8 cellular contexts compared by ENCODE assay signal in the genomic region with DNA sequence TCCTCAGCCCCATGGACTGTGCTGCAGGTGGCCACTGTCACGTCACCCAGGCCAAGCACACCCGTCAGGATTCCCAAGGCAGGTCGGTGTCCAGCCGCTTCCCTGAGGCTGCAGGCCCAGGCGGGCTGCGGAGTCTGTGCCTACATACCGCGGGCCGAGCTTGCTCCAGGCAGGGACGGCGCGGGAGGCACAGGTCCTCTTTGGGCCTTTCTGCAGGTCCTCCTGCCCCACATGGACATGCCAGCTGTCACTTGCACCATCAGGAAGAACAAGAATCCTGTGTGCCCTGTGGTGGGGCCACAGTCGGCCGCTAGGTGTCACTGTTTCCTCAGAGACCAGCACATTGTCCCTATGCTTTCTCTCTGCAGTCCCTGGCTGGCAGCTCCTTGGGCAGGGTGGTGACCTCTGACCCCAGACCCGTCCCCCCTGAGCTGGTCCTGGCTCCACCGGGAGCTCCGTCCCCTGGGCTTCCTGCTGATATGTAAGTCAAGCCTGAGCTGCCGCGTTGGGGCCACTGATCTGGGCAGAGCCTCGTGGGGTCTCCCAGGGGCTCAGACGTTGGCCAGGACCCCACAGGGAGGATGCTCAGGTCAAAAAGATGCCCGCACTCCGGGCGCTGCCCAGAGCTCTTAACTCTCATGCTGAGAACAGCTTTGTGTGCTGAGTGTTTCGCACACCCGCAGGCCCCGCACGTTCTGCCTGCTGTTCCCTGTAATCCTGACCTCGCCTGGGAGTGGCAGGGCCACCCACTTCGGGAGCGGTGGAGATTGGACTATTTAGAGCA. TPM values are rescaled to one million over a fixed set of nuclear protein-coding genes. Genes with fewer than 3 reads are reported as not detected.
DNase-seq lines count a peak whose midpoint lies in the region; ATAC-seq and TF ChIP-seq lines count a peak whose summit lies in the region.

No MANE protein-coding gene starts in this region.

- no peak overlapping the region for H3K27ac Mint-ChIP-seq in naive thymus-derived CD8-positive, alpha-beta T cell

- H3K4me3 Mint-ChIP-seq in naive thymus-derived CD8-positive, alpha-beta T cell = no peak overlapping the region

- 0 to 25% methylated on average over 2 to 4 of the region's 31 CpGs for WGBS in esophagus squamous epithelium, 2 donors

- peak; percentile 89 for TF ChIP-seq CTCF in PC-3 (conservative IDR thresholded peaks at IDR 0.05; ENCODE audit: low read depth, low read length)
- peak; percentile 85 to 95 (median 92) for TF ChIP-seq CTCF in esophagus squamous epithelium (IDR thresholded peaks at IDR 0.05)

- POLR2A ChIA-PET in PC-3 (lab: Charles Lee; ENCODE audit: unreplicated experiment) = no interaction called here
- POLR2A ChIA-PET in naive thymus-derived CD8-positive, alpha-beta T cell (lab: Charles Lee) = no interaction called here

- peaks cover 0 to 3% (median 0%) of the 10 kb centered on the region in 4 donors for H3K4me1 Mint-ChIP-seq in naive thymus-derived CD8-positive, alpha-beta T cell

- H3K36me3 Mint-ChIP-seq in naive thymus-derived CD8-positive, alpha-beta T cell = peaks cover 0 to 13% (median 0%) of the 10 kb centered on the region in 3 donors

- H3K9ac ChIP-seq in PC-3 (ENCODE audit: low read length) = no peak overlapping the region

- H3K79me2 ChIP-seq in PC-3 (ENCODE audit: low read length) = no peaks in the 10 kb centered on the region

- peaks cover 0 to 11% (median 5%) of the 10 kb centered on the region in 9 donors for H3K9me3 Mint-ChIP-seq in naive thymus-derived CD8-positive, alpha-beta T cell

- H3K4me1 ChIP-seq in PC-3 (ENCODE audit: insufficient read depth, low read length) = no peaks in the 10 kb centered on the region
- H3K4me1 ChIP-seq in esophagus squamous epithelium = peaks cover 0 to 10% (median 0%) of the 10 kb centered on the region in 3 donors

- no peak for TF ChIP-seq POLR2A in esophagus squamous epithelium (IDR thresholded peaks at IDR 0.05)

- DNase-seq in ELF-1 (ENCODE audit: low read depth, low spot score) (peak; percentile 93), PC-3 (peak; percentile 83), activated T-cell treated with anti-CD3 and anti-CD28 coated beads for 48 hours (ENCODE audit: low read depth) (peak; percentile 76), esophagus squamous epithelium (lab: John Stamatoyannopoulos, UW) (no peak)
- peak; percentile 66 for DNase-seq in Jurkat, Clone E6-1 (ENCODE audit: low read depth, low spot score)
- DNase-seq in naive thymus-derived CD8-positive, alpha-beta T cell = peak; percentile 68 to 90 (median 80)
- peak; percentile 53 to 54 for DNase-seq in stimulated activated CD8-positive, alpha-beta memory T cell treated with anti-CD3 and anti-CD28 coated beads, Interleukin-7, amount 100 ng/mL, for 48 hours (ENCODE audit: extremely low read depth in 1 of 2, low read depth in 1 of 2)

- no peaks in the 10 kb centered on the region for H3K9me2 ChIP-seq in PC-3 (replicated peaks; ENCODE audit: low read length)

- CTCF ChIA-PET in PC-3 (lab: Charles Lee) = interaction anchor here (0.7 kb wide), 1 partner anchor 11 kb away, joined by 4 read pairs; no protein-coding TSS in a partner anchor

- no peaks in the 10 kb centered on the region for H3K36me3 ChIP-seq in PC-3 (ENCODE audit: low read depth, low read length)
- no peaks in the 10 kb centered on the region for H3K36me3 ChIP-seq in esophagus squamous epithelium

- H2AFZ ChIP-seq in PC-3 (ENCODE audit: low read length) = no peak overlapping the region

- no peaks in the 10 kb centered on the region for H4K20me1 ChIP-seq in PC-3 (ENCODE audit: low read length)

- H3K27me3 Mint-ChIP-seq in naive thymus-derived CD8-positive, alpha-beta T cell = peaks cover 0 to 7% (median 3%) of the 10 kb centered on the region in 5 donors

- no peaks in the 10 kb centered on the region for H3K27me3 ChIP-seq in PC-3 (ENCODE audit: low read length)
- no peaks in the 10 kb centered on the region for H3K27me3 ChIP-seq in esophagus squamous epithelium

- no TSS peak for BruUV-seq in PC-3 (replicated peaks; lab: Mats Ljungman, UMichigan)

- no peaks in the 10 kb centered on the region for H3F3A ChIP-seq in PC-3 (ENCODE audit: low read length, unreplicated experiment)

- ATAC-seq in PC-3 = peak; percentile 99
- peak; percentile 97 to 99 for ATAC-seq in naive thymus-derived CD8-positive, alpha-beta T cell
- no peak for ATAC-seq in GM18511 (IDR thresholded peaks at IDR 0.05; ENCODE audit: unreplicated experiment)

- no peak overlapping the region for H3K4me2 ChIP-seq in PC-3 (ENCODE audit: low read length)

- no peak overlapping the region for H3K27ac ChIP-seq in PC-3 (ENCODE audit: low read length)
- no peak overlapping the region for H3K27ac ChIP-seq in esophagus squamous epithelium

- intact Hi-C loops in PC-3 (cut with micrococcal nuclease) = loop anchor here (5.0 kb wide), 1 partner anchor 371 kb away; no protein-coding TSS in a partner anchor
- intact Hi-C loops in esophagus squamous epithelium (cut with DNase I) = no loop called here

- no peak overlapping the region for H3K4me3 ChIP-seq in Jurkat, Clone E6-1 (ENCODE audit: low read length)
- H3K4me3 ChIP-seq in PC-3 (ENCODE audit: low read length) = no peak overlapping the region
- H3K4me3 ChIP-seq in esophagus squamous epithelium = no peak overlapping the region

- H3K9me3 ChIP-seq in PC-3 (ENCODE audit: low read length) (no peaks in the 10 kb centered on the region; the same call in 1 of the 2 replicates), esophagus squamous epithelium (no peaks in the 10 kb centered on the region)

RNA-seq across cellular contexts. Expression of a gene that starts 17.4 kb away (rescaled TPM):
- not detected for polyA plus RNA-seq in Jurkat, Clone E6-1 (2012; ENCODE audit: insufficient read depth, insufficient read length)
- total RNA-seq in PC-3 (2014; rRNA removed) (not detected in 2 replicates), esophagus squamous epithelium (not detected)
- not detected for total RNA-seq in naive thymus-derived CD8-positive, alpha-beta T cell
- not detected for polyA plus RNA-seq in naive thymus-derived CD8-positive, alpha-beta T cell

RNA-seq across cellular contexts. Expression of a gene that starts 31.3 kb away (rescaled TPM):
- 0.88 TPM for polyA plus RNA-seq in Jurkat, Clone E6-1 (2012; ENCODE audit: insufficient read depth, insufficient read length)
- 0.40 TPM in 1 of 2 replicates, not detected in the other for total RNA-seq in PC-3 (2014; rRNA removed)
- under 1 TPM in 1 of 4 donors, not detected in 3; 0.15 TPM for total RNA-seq in esophagus squamous epithelium
- total RNA-seq in naive thymus-derived CD8-positive, alpha-beta T cell = not detected
- polyA plus RNA-seq in naive thymus-derived CD8-positive, alpha-beta T cell = under 1 TPM in 1 of 3 donors, not detected in 2; 0.10 TPM

RNA-seq across cellular contexts. Expression of a gene that starts 44.7 kb away (rescaled TPM):
- polyA plus RNA-seq in Jurkat, Clone E6-1 (2012; ENCODE audit: insufficient read depth, insufficient read length) = not detected
- 0.12 and 1.0 TPM in 2 replicates for total RNA-seq in PC-3 (2014; rRNA removed)
- 100 to 1,000 TPM; 105 to 440 (median 163) TPM for total RNA-seq in esophagus squamous epithelium
- total RNA-seq in naive thymus-derived CD8-positive, alpha-beta T cell = not detected
- polyA plus RNA-seq in naive thymus-derived CD8-positive, alpha-beta T cell = not detected

RNA-seq across cellular contexts. Expression of a gene that starts 54.9 kb away (rescaled TPM):
- polyA plus RNA-seq in Jurkat, Clone E6-1 (2012; ENCODE audit: insufficient read depth, insufficient read length) = not detected
- total RNA-seq in PC-3 (2014; rRNA removed) (not detected in 2 replicates), esophagus squamous epithelium (not detected)
- not detected for total RNA-seq in naive thymus-derived CD8-positive, alpha-beta T cell
- polyA plus RNA-seq in naive thymus-derived CD8-positive, alpha-beta T cell = not detected

Comparison
In these comparisons a context has a peak if more than half of its experiments do, and no peak if none do; other contexts are left out.
1. RNA of a gene that starts 44.7 kb away (total RNA-seq): 105 to 440 TPM in esophagus squamous epithelium; 0.12 to 1.0 TPM in PC-3 and not detected in naive thymus-derived CD8-positive, alpha-beta T cell; every median in the first group is over 10 times any median in the second.